ENCODE assay signal across 8 cellular contexts in genomic region chr6:25138697-25139051, GRCh38.
A peak's percentile ranks its signal among the peaks of the same experiment; 100 is the strongest.
DNase-seq lines count a peak whose midpoint lies in the region; ATAC-seq and TF ChIP-seq lines count a peak whose summit lies in the region.

No MANE protein-coding gene starts in this region.

- no peak for ATAC-seq in CD4-positive, CD25-positive, alpha-beta regulatory T cell (ENCODE audit: low read depth in 2 of 2)
- peak; percentile 11 for ATAC-seq in HG02588 (IDR thresholded peaks at IDR 0.05; ENCODE audit: unreplicated experiment)
- ATAC-seq in GM21737 (IDR thresholded peaks at IDR 0.05; ENCODE audit: unreplicated experiment): no peak

- H3K27ac Mint-ChIP-seq in CD4-positive, CD25-positive, alpha-beta regulatory T cell: peak overlapping the region; percentile 92 to 99 (median 95)
- H3K27ac Mint-ChIP-seq in activated T-helper 2 cell treated with anti-CD3 and anti-CD28 coated beads, Interferon-gamma antibody, Interleukin-2, Interleukin-4, amounts not matched to agents 10 μg/mL and 5 μg/mL and 100 μg/mL, durations not matched to agents 14 hours and 24 hours and 36 hours: peak overlapping the region; percentile 100
- no peak overlapping the region for H3K27ac Mint-ChIP-seq in nephron progenitor cell

- peak overlapping the region; percentile 98 for H3K4me3 ChIP-seq in CD4-positive, CD25-positive, alpha-beta regulatory T cell (ENCODE audit: low read depth, low read length)
- peak overlapping the region in 2 of 3 donors; percentile 11 to 24 for H3K4me3 ChIP-seq in thyroid gland (replicated peaks in 1 of 3)

- TF ChIP-seq POLR2A in thyroid gland (IDR thresholded peaks at IDR 0.05): no peak

- intact Hi-C loops in activated T-helper 2 cell treated with anti-CD3 and anti-CD28 coated beads, Interferon-gamma antibody, Interleukin-2, Interleukin-4, amounts not matched to agents 10 μg/mL and 5 μg/mL and 100 μg/mL, durations not matched to agents 14 hours and 24 hours and 36 hours (cut with micrococcal nuclease): loop anchor here (1.0 to 5.0 kb wide), 10 partner anchors 9 to 882 kb away; a partner anchor contains a TSS
- intact Hi-C loops in thyroid gland (cut with DNase I): no loop called here

- TF ChIP-seq CTCF in thyroid gland (IDR thresholded peaks at IDR 0.05) (no peak), nephron progenitor cell (IDR thresholded peaks at IDR 0.05) (no peak)

- peaks cover 35% of the 10 kb centered on the region for H3K4me1 ChIP-seq in CD4-positive, CD25-positive, alpha-beta regulatory T cell (ENCODE audit: control insufficient read depth, insufficient read depth, low read length, poor library complexity, severe bottlenecking)
- peaks cover 51 to 61% of the 10 kb centered on the region in 2 donors for H3K4me1 ChIP-seq in thyroid gland

- 23 to 28% methylated on average over 2 of the region's 2 CpGs for WGBS in thyroid gland, 2 donors

- H3K4me1 Mint-ChIP-seq in CD4-positive, CD25-positive, alpha-beta regulatory T cell: peaks cover 0 to 34% (median 24%) of the 10 kb centered on the region in 4 donors
- H3K4me1 Mint-ChIP-seq in activated T-helper 2 cell treated with anti-CD3 and anti-CD28 coated beads, Interferon-gamma antibody, Interleukin-2, Interleukin-4, amounts not matched to agents 10 μg/mL and 5 μg/mL and 100 μg/mL, durations not matched to agents 14 hours and 24 hours and 36 hours (ENCODE audit: low read depth): peaks cover 41% of the 10 kb centered on the region
- H3K4me1 Mint-ChIP-seq in nephron progenitor cell: no peaks in the 10 kb centered on the region

- peaks cover 9% of the 10 kb centered on the region for H3K36me3 Mint-ChIP-seq in CD4-positive, CD25-positive, alpha-beta regulatory T cell
- peaks cover 75% of the 10 kb centered on the region for H3K36me3 Mint-ChIP-seq in activated T-helper 2 cell treated with anti-CD3 and anti-CD28 coated beads, Interferon-gamma antibody, Interleukin-2, Interleukin-4, amounts not matched to agents 10 μg/mL and 5 μg/mL and 100 μg/mL, durations not matched to agents 14 hours and 24 hours and 36 hours (ENCODE audit: low read depth)
- H3K36me3 Mint-ChIP-seq in nephron progenitor cell (ENCODE audit: low read depth): no peaks in the 10 kb centered on the region

- H3K27ac ChIP-seq in CD4-positive, CD25-positive, alpha-beta regulatory T cell (ENCODE audit: insufficient read depth, low read length, poor library complexity, severe bottlenecking): peak overlapping the region; percentile 85
- H3K27ac ChIP-seq in thyroid gland: peak overlapping the region; percentile 88 to 92 (median 88)

- peak overlapping the region; percentile 91 to 99 (median 93) for H3K4me3 Mint-ChIP-seq in CD4-positive, CD25-positive, alpha-beta regulatory T cell
- H3K4me3 Mint-ChIP-seq in activated T-helper 2 cell treated with anti-CD3 and anti-CD28 coated beads, Interferon-gamma antibody, Interleukin-2, Interleukin-4, amounts not matched to agents 10 μg/mL and 5 μg/mL and 100 μg/mL, durations not matched to agents 14 hours and 24 hours and 36 hours (ENCODE audit: low read depth): peak overlapping the region; percentile 92
- no peak overlapping the region for H3K4me3 Mint-ChIP-seq in nephron progenitor cell

- peak in 2 of 3 donors; percentile 35 to 77 for DNase-seq in CD4-positive, CD25-positive, alpha-beta regulatory T cell
- no peak for DNase-seq in activated T-helper 2 cell treated with anti-CD3 and anti-CD28 coated beads, Interferon-gamma antibody, Interleukin-2, Interleukin-4, amounts not matched to agents 10 μg/mL and 5 μg/mL and 100 μg/mL, durations not matched to agents 14 hours and 24 hours and 36 hours (ENCODE audit: low spot score)
- DNase-seq in iris pigment epithelial cell (ENCODE audit: low read depth): peak; percentile 68
- DNase-seq in thyroid gland: no peak
- DNase-seq in stimulated activated CD4-positive, alpha-beta T cell treated with anti-CD3 and anti-CD28 coated beads, Interleukin-1b, Interleukin-23, amount 100 ng/mL, for 48 hours: no peak
- no peak for DNase-seq in nephron progenitor cell

- peaks cover 0 to 2% (median 0%) of the 10 kb centered on the region in 7 donors for H3K9me3 Mint-ChIP-seq in CD4-positive, CD25-positive, alpha-beta regulatory T cell
- H3K9me3 Mint-ChIP-seq in activated T-helper 2 cell treated with anti-CD3 and anti-CD28 coated beads, Interferon-gamma antibody, Interleukin-2, Interleukin-4, amounts not matched to agents 10 μg/mL and 5 μg/mL and 100 μg/mL, durations not matched to agents 14 hours and 24 hours and 36 hours: peaks cover 3% of the 10 kb centered on the region
- peaks cover 24% of the 10 kb centered on the region for H3K9me3 Mint-ChIP-seq in nephron progenitor cell

- no peaks in the 10 kb centered on the region for H3K27me3 ChIP-seq in CD4-positive, CD25-positive, alpha-beta regulatory T cell (ENCODE audit: control insufficient read depth, insufficient read depth, low read length)
- no peaks in the 10 kb centered on the region for H3K27me3 ChIP-seq in thyroid gland

- no peaks in the 10 kb centered on the region for H3K9me3 ChIP-seq in CD4-positive, CD25-positive, alpha-beta regulatory T cell (ENCODE audit: control insufficient read depth in 2 of 2, low read length in 2 of 2)
- no peaks in the 10 kb centered on the region for H3K9me3 ChIP-seq in thyroid gland

- H3K36me3 ChIP-seq in CD4-positive, CD25-positive, alpha-beta regulatory T cell (ENCODE audit: control insufficient read depth, insufficient read depth, low read length): peaks cover 2% of the 10 kb centered on the region
- no peaks in the 10 kb centered on the region for H3K36me3 ChIP-seq in thyroid gland

- H3K27me3 Mint-ChIP-seq in CD4-positive, CD25-positive, alpha-beta regulatory T cell: no peaks in the 10 kb centered on the region
- H3K27me3 Mint-ChIP-seq in activated T-helper 2 cell treated with anti-CD3 and anti-CD28 coated beads, Interferon-gamma antibody, Interleukin-2, Interleukin-4, amounts not matched to agents 10 μg/mL and 5 μg/mL and 100 μg/mL, durations not matched to agents 14 hours and 24 hours and 36 hours (ENCODE audit: low read depth): no peaks in the 10 kb centered on the region
- H3K27me3 Mint-ChIP-seq in nephron progenitor cell (ENCODE audit: low read depth, poor library complexity): no peaks in the 10 kb centered on the region

Comparison
In these comparisons a context has a peak if more than half of its experiments do, and no peak if none do; other contexts are left out.
1. DNase-seq: peak in CD4-positive, CD25-positive, alpha-beta regulatory T cell (2 of 3) and iris pigment epithelial cell (single experiment); none in activated T-helper 2 cell treated with anti-CD3 and anti-CD28 coated beads, Interferon-gamma antibody, Interleukin-2, Interleukin-4, amounts not matched to agents 10 μg/mL and 5 μg/mL and 100 μg/mL, durations not matched to agents 14 hours and 24 hours and 36 hours (single experiment), thyroid gland (0 of 2), stimulated activated CD4-positive, alpha-beta T cell treated with anti-CD3 and anti-CD28 coated beads, Interleukin-1b, Interleukin-23, amount 100 ng/mL, for 48 hours (single experiment) and nephron progenitor cell (single experiment).